9 cellular contexts compared by ENCODE assay signal in genomic region chr2:194553969-194554368, GRCh38.
"Had no signal": no experiment of that assay in that cellular context is flagged by ENCODE, and none has a peak within 500 bp of the region (broad histone marks: within the 10 kb centered on the region; RNA-seq: fewer than 3 reads in every experiment).

No MANE protein-coding gene starts in this region.

- ATAC-seq: HCT116, HepG2 had no signal

- FAIRE-seq: HepG2 had no signal

- H2AFZ ChIP-seq: GM23248 had no signal

- H3K4me1 Mint-ChIP-seq: IgD-negative memory B cell had no signal

- H3K36me3 ChIP-seq: HAP-1 had no signal

- H3K27ac Mint-ChIP-seq: HFFc6, IgD-negative memory B cell had no signal

- H3K4me3 Mint-ChIP-seq: HFFc6, IgD-negative memory B cell had no signal

- H3K4me3 ChIP-seq: GM23248, HAP-1 had no signal

- H3K27me3 Mint-ChIP-seq: IgD-negative memory B cell had no signal

- H3K36me3 Mint-ChIP-seq: IgD-negative memory B cell had no signal

- H3K9me3 ChIP-seq: HAP-1 had no signal

- H3K4me1 ChIP-seq: HAP-1 had no signal

- H3K9me3 Mint-ChIP-seq: IgD-negative memory B cell had no signal

- H3K9ac ChIP-seq: GM23248 had no signal

- DNase-seq: GM23248, GOT3, H7, HFFc6 had no signal

- H3K27ac ChIP-seq: GM23248, HL-60 had no signal
